Comparison of ENCODE assay signal across 8 cellular contexts in genomic region chr7:128236924-128237586, GRCh38. TPM values are rescaled to one million over a fixed set of nuclear protein-coding genes. Genes with fewer than 3 reads are reported as not detected.
A peak's percentile ranks its signal among the peaks of the same experiment; 100 is the strongest.
DNase-seq lines count a peak whose midpoint lies in the region; ATAC-seq and TF ChIP-seq lines count a peak whose summit lies in the region.

No MANE protein-coding gene starts in this region.

- DNase-seq in A172 (ENCODE audit: low spot score), result peak; percentile 88
- DNase-seq in GM12864 (ENCODE audit: low read depth), result peak; percentile 18
- peak; percentile 81 for DNase-seq in HS-5 (ENCODE audit: low read depth)
- DNase-seq in T-helper 17 cell, result no peak
- no peak for DNase-seq in right cardiac atrium
- DNase-seq in DMS79 treated with DMSO at 0.1 percent for 48 hours (lab: John Stamatoyannopoulos, UW), result no peak
- no peak for DNase-seq in effector CD8-positive, alpha-beta T cell (lab: John Stamatoyannopoulos, UW)
- no peak for DNase-seq in Peyer's patch

- intact Hi-C loops in right cardiac atrium (cut with DNase I), result no loop called here

- H3K27me3 ChIP-seq in right cardiac atrium (ENCODE audit: control insufficient read depth, insufficient read depth), result no peaks in the 10 kb centered on the region
- H3K27me3 ChIP-seq in Peyer's patch, result peaks cover 0 to 9% of the 10 kb centered on the region in 2 donors

- no peak overlapping the region for H3K4me3 Mint-ChIP-seq in T-helper 17 cell

- no peak overlapping the region for H3K4me3 ChIP-seq in GM12864 (ENCODE audit: low read depth, low read length)
- H3K4me3 ChIP-seq in right cardiac atrium (ENCODE audit: low read length), result no peak overlapping the region
- H3K4me3 ChIP-seq in Peyer's patch, result no peak overlapping the region

- WGBS in right cardiac atrium, result 27% methylated on average over 1 of the region's 1 CpG

- H3K27ac ChIP-seq in right cardiac atrium (ENCODE audit: low read length) (no peak overlapping the region), Peyer's patch (no peak overlapping the region)

- H3K9me3 ChIP-seq in T-helper 17 cell (ENCODE audit: control insufficient read depth, low read length, poor library complexity, severe bottlenecking), result no peaks in the 10 kb centered on the region
- no peaks in the 10 kb centered on the region for H3K9me3 ChIP-seq in right cardiac atrium (ENCODE audit: control insufficient read depth, low read length)
- H3K9me3 ChIP-seq in Peyer's patch, result peaks cover 0 to 13% (median 5%) of the 10 kb centered on the region in 4 donors

- peaks cover 46% of the 10 kb centered on the region for H3K27me3 Mint-ChIP-seq in T-helper 17 cell

- no peak for TF ChIP-seq POLR2A in Peyer's patch (IDR thresholded peaks at IDR 0.05)

- H3K4me1 ChIP-seq in right cardiac atrium (ENCODE audit: control insufficient read depth, insufficient read depth, low read length) (peaks cover 4% of the 10 kb centered on the region), Peyer's patch (no peaks in the 10 kb centered on the region)

- TF ChIP-seq CTCF in GM12864 (IDR thresholded peaks at IDR 0.05; ENCODE audit: low read depth, low read length, missing control alignments) (no peak), Peyer's patch (IDR thresholded peaks at IDR 0.05) (no peak)

- no peak overlapping the region for H3K27ac Mint-ChIP-seq in T-helper 17 cell

- H3K36me3 ChIP-seq in Peyer's patch, result no peaks in the 10 kb centered on the region

- peaks cover 2% of the 10 kb centered on the region for H3K36me3 Mint-ChIP-seq in T-helper 17 cell (ENCODE audit: low read depth)

- ATAC-seq in T-helper 17 cell, result peak; percentile 59
- peak; percentile 30 to 61 for ATAC-seq in right cardiac atrium

- H3K4me1 Mint-ChIP-seq in T-helper 17 cell, result peaks cover 19% of the 10 kb centered on the region

RNA-seq across cellular contexts. Expression of gene LEP, which starts 4.0 kb away (rescaled TPM):
- not detected in 2 replicates for total RNA-seq in A172 (2014; rRNA removed; shearing (Covaris generic))
- not detected for total RNA-seq in T-helper 17 cell
- total RNA-seq in right cardiac atrium, result 1 to 10 TPM in 1 of 4 donors, under 1 TPM in 2, not detected in 1; 0.15 to 4.8 (median 0.17) TPM
- 1.4 TPM for polyA plus RNA-seq in right cardiac atrium
- under 1 TPM in 1 of 4 donors, not detected in 3; 0.27 TPM for total RNA-seq in Peyer's patch

Comparison
In these comparisons a context has a peak if more than half of its experiments do, and no peak if none do; other contexts are left out.
1. DNase-seq: peak in A172 (single experiment), GM12864 (single experiment) and HS-5 (single experiment); none in T-helper 17 cell (0 of 3), right cardiac atrium (0 of 3), DMS79 treated with DMSO at 0.1 percent for 48 hours (single experiment), effector CD8-positive, alpha-beta T cell (single experiment) and Peyer's patch (0 of 3).